In genomic region chr14:45249847-45250575, GRCh38 we compare ENCODE assay signal across 1 cellular context.
TF ChIP-seq lines count a peak whose summit lies in the region.

No MANE protein-coding gene starts in this region.

TF ChIP-seq in K562, 482 proteins besides CTCF, POLR2A, EP300 and RAD21 (continued from another document):
- TF ChIP-seq, protein P1, sequence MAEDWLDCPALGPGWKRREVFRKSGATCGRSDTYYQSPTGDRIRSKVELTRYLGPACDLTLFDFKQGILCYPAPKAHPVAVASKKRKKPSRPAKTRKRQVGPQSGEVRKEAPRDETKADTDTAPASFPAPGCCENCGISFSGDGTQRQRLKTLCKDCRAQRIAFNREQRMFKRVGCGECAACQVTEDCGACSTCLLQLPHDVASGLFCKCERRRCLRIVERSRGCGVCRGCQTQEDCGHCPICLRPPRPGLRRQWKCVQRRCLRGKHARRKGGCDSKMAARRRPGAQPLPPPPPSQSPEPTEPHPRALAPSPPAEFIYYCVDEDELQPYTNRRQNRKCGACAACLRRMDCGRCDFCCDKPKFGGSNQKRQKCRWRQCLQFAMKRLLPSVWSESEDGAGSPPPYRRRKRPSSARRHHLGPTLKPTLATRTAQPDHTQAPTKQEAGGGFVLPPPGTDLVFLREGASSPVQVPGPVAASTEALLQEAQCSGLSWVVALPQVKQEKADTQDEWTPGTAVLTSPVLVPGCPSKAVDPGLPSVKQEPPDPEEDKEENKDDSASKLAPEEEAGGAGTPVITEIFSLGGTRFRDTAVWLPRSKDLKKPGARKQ (CRISPR knock-in tag; IDR thresholded peaks at IDR 0.05), result no peak
- peak; percentile 47; the same call in 1 of the 2 replicates for TF ChIP-seq FOXM1 (IDR thresholded peaks at IDR 0.05; ENCODE audit: low read depth)
- TF ChIP-seq FOXM1 (CRISPR knock-in tag; IDR thresholded peaks at IDR 0.05; ENCODE audit: low read depth), result no peak
